29 cellular contexts compared by ENCODE assay signal in genomic region chr10:92363498-92363897, GRCh38.
"Had no signal": no experiment of that assay in that cellular context is flagged by ENCODE, and none has a peak within 500 bp of the region (broad histone marks: within the 10 kb centered on the region; RNA-seq: fewer than 3 reads in every experiment).

No MANE protein-coding gene starts in this region.

- H3K27ac ChIP-seq: colonic mucosa, coronary artery, dorsolateral prefrontal cortex, epithelial cell of prostate, esophagus muscularis mucosa, esophagus squamous epithelium, foreskin keratinocyte, gastrocnemius medialis, gastroesophageal sphincter, heart left ventricle, heart right ventricle, hepatocyte had no signal

- DNase-seq: colonic mucosa; cortex of kidney; dermis blood vessel endothelial cell; dorsolateral prefrontal cortex; effector CD4-positive, alpha-beta T cell; effector CD8-positive, alpha-beta T cell; effector memory CD4-positive, alpha-beta T cell; effector memory CD8-positive, alpha-beta T cell; erythroblast; esophagus squamous epithelium; foreskin fibroblast; foreskin keratinocyte; foreskin melanocyte; gastrocnemius medialis; glutamatergic neuron; head of caudate nucleus; heart left ventricle; heart right ventricle had no signal

- H3K79me2 ChIP-seq: hepatocyte had no signal

- H3K4me1 ChIP-seq: colonic mucosa, esophagus muscularis mucosa, esophagus squamous epithelium, foreskin keratinocyte, gastrocnemius medialis, gastroesophageal sphincter, heart left ventricle, heart right ventricle had no signal

- FAIRE-seq: endometrium, endothelial cell of umbilical vein, frontal cortex had no signal

- H3K36me3 ChIP-seq: colonic mucosa, esophagus muscularis mucosa, esophagus squamous epithelium, gastrocnemius medialis, gastroesophageal sphincter, heart left ventricle, heart right ventricle had no signal

- H3K27me3 ChIP-seq: colonic mucosa, dorsolateral prefrontal cortex, esophagus muscularis mucosa, esophagus squamous epithelium, gastrocnemius medialis, gastroesophageal sphincter, heart left ventricle, heart right ventricle, hepatocyte had no signal

- ATAC-seq: effector memory CD8-positive, alpha-beta T cell; esophagus mucosa; foreskin keratinocyte; gastrocnemius medialis; gastroesophageal sphincter; heart left ventricle; heart right ventricle had no signal

- H3K4me3 ChIP-seq: colonic mucosa, coronary artery, dorsolateral prefrontal cortex, esophagus muscularis mucosa, esophagus squamous epithelium, gastrocnemius medialis, gastroesophageal sphincter, heart left ventricle, heart right ventricle, hepatocyte had no signal

- H3K9me3 Mint-ChIP-seq: effector memory CD8-positive, alpha-beta T cell had no signal

- H3K9me3 ChIP-seq: colonic mucosa, esophagus muscularis mucosa, esophagus squamous epithelium, gastrocnemius medialis, gastroesophageal sphincter had no signal

- H3K4me2 ChIP-seq: hepatocyte had no signal

- H3K27ac Mint-ChIP-seq: dendritic cell treated with granulocyte-macrophage colony-stimulating factor and Interleukin-4, amounts not matched to agents 40 ng/mL and 50 ng/mL, for 4 days; effector memory CD8-positive, alpha-beta T cell; endodermal cell had no signal

- H2AFZ ChIP-seq: hepatocyte had no signal

- H3K4me3 Mint-ChIP-seq: dendritic cell treated with granulocyte-macrophage colony-stimulating factor and Interleukin-4, amounts not matched to agents 40 ng/mL and 50 ng/mL, for 4 days; effector memory CD8-positive, alpha-beta T cell; endodermal cell had no signal
